ENCODE assay signal across 1 cellular context in genomic region chr7:21543528-21544302, GRCh38.
TF ChIP-seq lines count a peak whose summit lies in the region.

No MANE protein-coding gene starts in this region.

TF ChIP-seq in GM12878, 131 proteins besides CTCF, POLR2A, EP300 and RAD21 (continued from another document):
- no peak for TF ChIP-seq BCL3 (IDR thresholded peaks at IDR 0.05; ENCODE audit: borderline replicate concordance, insufficient read depth, low read depth, low read length, poor library complexity, severe bottlenecking)
TF ChIP-seq in GM12878: peak in this region for 0.
